ENCODE assay signal across 8 cellular contexts in the genomic region with DNA sequence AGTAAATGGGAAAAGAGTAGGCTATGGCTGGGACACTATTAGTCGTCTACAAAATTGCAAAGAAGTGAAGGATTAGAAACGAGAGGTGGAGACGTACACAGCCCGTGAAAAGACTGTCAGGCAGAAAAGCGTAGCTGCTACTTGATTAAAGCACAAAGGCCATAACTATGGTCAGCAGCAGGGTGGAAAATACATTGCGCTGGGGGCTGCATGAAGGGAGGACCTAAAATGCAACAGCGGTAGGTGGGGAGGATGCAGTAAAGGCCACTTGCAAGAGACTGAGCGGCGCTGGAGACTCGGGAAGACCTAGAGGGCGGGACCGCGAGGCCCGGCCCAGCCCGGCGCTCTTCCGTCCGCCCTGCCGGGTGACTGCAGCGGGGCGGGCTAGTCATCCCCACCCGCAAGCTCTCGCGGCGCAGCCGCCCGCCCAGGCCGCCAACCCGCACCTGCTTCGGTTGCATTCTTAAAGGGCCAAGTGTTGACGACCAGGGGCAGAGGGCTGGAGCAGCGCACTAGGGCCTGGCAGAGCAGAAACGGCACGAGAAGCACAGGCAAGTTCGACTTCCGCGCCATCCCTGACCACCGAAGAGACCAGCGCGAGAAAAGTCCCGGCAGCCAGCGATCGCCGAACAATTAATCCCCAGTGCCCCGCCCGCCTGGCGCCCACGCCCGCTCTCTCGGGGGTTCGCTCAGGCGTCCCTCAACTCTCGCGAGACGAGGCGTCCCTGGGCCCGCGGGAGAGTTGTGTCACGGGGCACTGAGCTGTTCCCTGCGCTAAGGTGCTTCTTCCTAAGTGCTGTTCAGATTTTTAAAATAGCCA. TPM values are rescaled to one million over a fixed set of nuclear protein-coding genes. Genes with fewer than 3 reads are reported as not detected.
A peak's percentile ranks its signal among the peaks of the same experiment; 100 is the strongest.
DNase-seq lines count a peak whose midpoint lies in the region; ATAC-seq and TF ChIP-seq lines count a peak whose summit lies in the region.

A gene (minus strand): TSS at position 635 of the 820 bp plus-strand sequence. CDS start 62 bp downstream, at position 573.

- ATAC-seq in HG03066 (IDR thresholded peaks at IDR 0.05; ENCODE audit: low read depth, unreplicated experiment), result peak; percentile 81

- peak within 1 kb of the TSS; percentile 78 for H3K27ac ChIP-seq in VCaP
- peak within 1 kb of the TSS; percentile 93 to 97 for H3K27ac ChIP-seq in breast epithelium
- H3K27ac ChIP-seq in iPS-20b (ENCODE audit: low read length), result peak within 1 kb of the TSS; percentile 45
- peak within 1 kb of the TSS; percentile 46 to 98 (median 95) for H3K27ac ChIP-seq in skin epidermis

- intact Hi-C loops in breast epithelium (cut with DNase I; ENCODE audit: low total_unique reads), result no loop called here

- H3K4me1 ChIP-seq in breast epithelium, result no peaks in the 10 kb centered on the region
- peaks cover 12% of the 10 kb centered on the region; the same call in 1 of the 2 replicates for H3K4me1 ChIP-seq in iPS-20b (ENCODE audit: insufficient read depth, low read length)

- no peaks in the 10 kb centered on the region for H3K9me3 ChIP-seq in breast epithelium
- H3K9me3 ChIP-seq in iPS-20b (ENCODE audit: insufficient read depth, low read depth, low read length), result no peaks in the 10 kb centered on the region

- H3K27me3 ChIP-seq in breast epithelium, result no peaks in the 10 kb centered on the region
- no peaks in the 10 kb centered on the region for H3K27me3 ChIP-seq in iPS-20b (ENCODE audit: insufficient read depth, low read length)

- no peaks in the 10 kb centered on the region for H3K36me3 ChIP-seq in breast epithelium
- no peaks in the 10 kb centered on the region for H3K36me3 ChIP-seq in iPS-20b (ENCODE audit: insufficient read depth, low read depth, low read length)

- TF ChIP-seq POLR2A in GM18526 (IDR thresholded peaks at IDR 0.05; ENCODE audit: extremely low read depth, insufficient read length) (peak; percentile 90), breast epithelium (IDR thresholded peaks at IDR 0.05) (peak; percentile 43)

- H3K9ac ChIP-seq in iPS-20b (ENCODE audit: low read depth, low read length), result peak within 1 kb of the TSS; percentile 90

- peak; percentile 90 for DNase-seq in A172 (ENCODE audit: low spot score)
- DNase-seq in NCI-H2196 (lab: John Stamatoyannopoulos, UW; ENCODE audit: unreplicated experiment), result peak; percentile 79
- DNase-seq in breast epithelium (ENCODE audit: low spot score in 2 of 2), result peak; percentile 95 to 97

- H3K4me3 ChIP-seq in breast epithelium (peak within 1 kb of the TSS; percentile 69 to 88 (median 72)), iPS-20b (ENCODE audit: low read length) (peak within 1 kb of the TSS; percentile 84), skin epidermis (peak within 1 kb of the TSS; percentile 47 to 75 (median 64))

- TF ChIP-seq CTCF in VCaP (conservative IDR thresholded peaks at IDR 0.05), result no peak
- no peak for TF ChIP-seq CTCF in breast epithelium (IDR thresholded peaks at IDR 0.05)

RNA-seq across cellular contexts. Expression of the gene that starts here (rescaled TPM):
- total RNA-seq in A172 (2014; rRNA removed; shearing (Covaris generic)), result 32.3 and 43.0 TPM in 2 replicates
- 10 to 100 TPM; 16.7 to 29.3 (median 21.1) TPM for total RNA-seq in breast epithelium

Comparison
In these comparisons a context has a peak if more than half of its experiments do, and no peak if none do; other contexts are left out.
1. Peak in every context shown above with its lines: DNase-seq, ATAC-seq, H3K4me3 ChIP-seq and H3K27ac ChIP-seq.
2. H3K27ac ChIP-seq: peak in every context shown above with its lines; median percentile 95 in breast epithelium; 95 in skin epidermis; 78 in VCaP; 45 in iPS-20b.